Comparison of ENCODE assay signal across 8 cellular contexts in genomic region chr9:27572566-27572917, GRCh38. TPM values are rescaled to one million over a fixed set of nuclear protein-coding genes. Genes with fewer than 3 reads are reported as not detected.
DNase-seq lines count a peak whose midpoint lies in the region; ATAC-seq and TF ChIP-seq lines count a peak whose summit lies in the region.

No MANE protein-coding gene starts in this region.

- peak; percentile 30 for DNase-seq in NCI-H2171 treated with DMSO at 0.1 percent for 48 hours (lab: John Stamatoyannopoulos, UW)
- no peak for DNase-seq in NCI-H2171 (lab: John Stamatoyannopoulos, UW)
- DNase-seq in SIG-M5 (lab: John Stamatoyannopoulos, UW): peak; percentile 66
- DNase-seq in left lung: no peak
- peak; percentile 17 for DNase-seq in stromal cell of bone marrow (ENCODE audit: low read depth)

- no peaks in the 10 kb centered on the region for H3K27me3 Mint-ChIP-seq in dendritic cell treated with granulocyte-macrophage colony-stimulating factor and Interleukin-4, amounts not matched to agents 40 ng/mL and 50 ng/mL, for 4 days

- peaks cover 11 to 36% of the 10 kb centered on the region in 2 donors for H3K4me1 ChIP-seq in left lung

- peak overlapping the region; percentile 79 for H3K4me3 Mint-ChIP-seq in dendritic cell treated with granulocyte-macrophage colony-stimulating factor and Interleukin-4, amounts not matched to agents 40 ng/mL and 50 ng/mL, for 4 days

- no peak for TF ChIP-seq CTCF in left lung (IDR thresholded peaks at IDR 0.05)

- peaks cover 48% of the 10 kb centered on the region for H3K4me1 Mint-ChIP-seq in dendritic cell treated with granulocyte-macrophage colony-stimulating factor and Interleukin-4, amounts not matched to agents 40 ng/mL and 50 ng/mL, for 4 days (ENCODE audit: low read depth)

- H3K9me3 ChIP-seq in left lung: no peaks in the 10 kb centered on the region

- H3K36me3 Mint-ChIP-seq in dendritic cell treated with granulocyte-macrophage colony-stimulating factor and Interleukin-4, amounts not matched to agents 40 ng/mL and 50 ng/mL, for 4 days (ENCODE audit: low read depth): peaks cover 49% of the 10 kb centered on the region

- ATAC-seq in GM21367 (IDR thresholded peaks at IDR 0.05; ENCODE audit: unreplicated experiment): peak; percentile 31
- peak; percentile 24 for ATAC-seq in HG03571 (IDR thresholded peaks at IDR 0.05; ENCODE audit: unreplicated experiment)
- peak; percentile 45 for ATAC-seq in left lung

- H3K4me3 ChIP-seq in left lung: peak overlapping the region; percentile 81 to 88

- H3K27ac Mint-ChIP-seq in dendritic cell treated with granulocyte-macrophage colony-stimulating factor and Interleukin-4, amounts not matched to agents 40 ng/mL and 50 ng/mL, for 4 days: peak overlapping the region; percentile 97

- H3K9me3 Mint-ChIP-seq in dendritic cell treated with granulocyte-macrophage colony-stimulating factor and Interleukin-4, amounts not matched to agents 40 ng/mL and 50 ng/mL, for 4 days: peaks cover 10% of the 10 kb centered on the region

- intact Hi-C loops in dendritic cell treated with granulocyte-macrophage colony-stimulating factor and Interleukin-4, amounts not matched to agents 40 ng/mL and 50 ng/mL, for 4 days (cut with micrococcal nuclease): loop anchor here (2.0 to 5.0 kb wide), 2 partner anchors 62 to 130 kb away; no protein-coding TSS in a partner anchor
- intact Hi-C loops in left lung (cut with DNase I): no loop called here

- no peaks in the 10 kb centered on the region for H3K36me3 ChIP-seq in left lung

- peak overlapping the region; percentile 99 to 100 for H3K27ac ChIP-seq in left lung

- no peaks in the 10 kb centered on the region for H3K27me3 ChIP-seq in left lung

RNA-seq across cellular contexts. Expression of gene C9orf72, which starts 0.7 kb away (rescaled TPM):
- 10 to 100 TPM; 17.1 to 32.4 TPM for total RNA-seq in left lung

RNA-seq across cellular contexts. Expression of gene MOB3B, which starts 42.9 kb away (rescaled TPM):
- 10 to 100 TPM in 1 of 2 donors, 1 to 10 TPM in 1; 7.2 to 13.6 TPM for total RNA-seq in left lung

RNA-seq across cellular contexts. Expression of gene IFNK, which starts 48.5 kb away (rescaled TPM):
- not detected for total RNA-seq in left lung

Comparison
In these comparisons a context has a peak if more than half of its experiments do, and no peak if none do; other contexts are left out.
1. DNase-seq: peak in NCI-H2171 treated with DMSO at 0.1 percent for 48 hours (single experiment), SIG-M5 (single experiment) and stromal cell of bone marrow (single experiment); none in NCI-H2171 (single experiment) and left lung (0 of 2).
2. Peak in every context shown above with its lines, with median percentiles within 50 percentile points of each other: ATAC-seq.